ENCODE assay signal across 27 cellular contexts in the genomic region with DNA sequence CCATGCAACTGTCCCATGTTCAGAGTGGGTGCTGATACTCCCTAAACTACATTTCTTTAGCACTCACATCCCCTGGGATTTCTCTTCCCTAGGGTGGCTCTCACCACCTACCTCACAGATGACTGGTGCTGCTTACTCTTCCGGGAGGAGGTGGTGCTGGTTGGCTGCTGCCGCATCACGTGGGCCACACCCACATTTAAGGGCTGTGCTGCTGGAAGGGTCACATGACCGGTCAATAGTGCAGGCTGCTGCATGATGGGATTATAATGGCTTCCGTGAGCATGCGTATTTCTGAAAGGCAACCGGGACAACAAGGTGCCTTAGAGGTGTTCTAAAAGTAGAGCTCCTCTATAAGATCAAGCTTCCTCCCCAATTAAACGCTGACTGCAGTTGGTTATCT.
"Had no signal": no experiment of that assay in that cellular context is flagged by ENCODE, and none has a peak within 500 bp of the region (broad histone marks: within the 10 kb centered on the region; RNA-seq: fewer than 3 reads in every experiment).

No MANE protein-coding gene starts in this region.

- H3K4me1 ChIP-seq: gastrocnemius medialis, neural progenitor cell, right lobe of liver, uterus had no signal

- ATAC-seq: activated CD8-positive, alpha-beta memory T cell treated with anti-CD3 and anti-CD28 coated beads, Interleukin-2, amount 10 ng/mL, durations not matched to agents 7 days and 5 days; activated CD8-positive, alpha-beta T cell treated with anti-CD3 and anti-CD28 coated beads, Interleukin-2, amount 10 ng/mL, durations not matched to agents 7 days and 5 days; gastrocnemius medialis; naive thymus-derived CD4-positive, alpha-beta T cell; right lobe of liver; stimulated activated naive CD8-positive, alpha-beta T cell treated with anti-CD3 and anti-CD28 coated beads, Interleukin-15, Interleukin-2, amounts not matched to agents 100 U/mL and 50 U/mL, for 24 hours had no signal

- H3K36me3 ChIP-seq: uterus had no signal

- H3K9me3 ChIP-seq: gastrocnemius medialis, right lobe of liver, thoracic aorta, uterus had no signal

- H3K4me2 ChIP-seq: neural progenitor cell had no signal

- FAIRE-seq: bronchial epithelial cell, colon, endometrium had no signal

- H3K9ac ChIP-seq: neural progenitor cell had no signal

- H3K4me3 ChIP-seq: gastrocnemius medialis, neural progenitor cell, right lobe of liver, thoracic aorta, uterus had no signal

- DNase-seq: activated B cell treated with CpG ODN at 0.5 μM for 24 hours; activated CD8-positive, alpha-beta memory T cell treated with anti-CD3 and anti-CD28 coated beads, Interleukin-2, amount 10 ng/mL, durations not matched to agents 7 days and 5 days; activated CD8-positive, alpha-beta T cell treated with anti-CD3 and anti-CD28 coated beads, Interleukin-2, amount 10 ng/mL, durations not matched to agents 7 days and 5 days; activated effector memory CD4-positive, alpha-beta T cell treated with Interleukin-2 at 50 U/mL for 16 hours; activated naive CD4-positive, alpha-beta T cell treated with Interleukin-2 at 50 U/mL for 16 hours; anterior cingulate cortex; dermis blood vessel endothelial cell; effector CD8-positive, alpha-beta T cell; gastrocnemius medialis; glutamatergic neuron; islet precursor cell; mammary epithelial cell; naive thymus-derived CD4-positive, alpha-beta T cell; occipital lobe; posterior cingulate gyrus; stimulated activated CD4-positive, alpha-beta T cell treated with anti-CD3 and anti-CD28 coated beads, Interleukin-2, amount 100 ng/mL, for 48 hours; stimulated activated naive CD8-positive, alpha-beta T cell treated with anti-CD3 and anti-CD28 coated beads, Interleukin-15, Interleukin-2, amounts not matched to agents 100 U/mL and 50 U/mL, for 24 hours; T1000; trophoblast cell; uterus had no signal

- H2AFZ ChIP-seq: neural progenitor cell had no signal

- H3K27me3 ChIP-seq: gastrocnemius medialis, neural progenitor cell, right lobe of liver, uterus had no signal

- H3K27ac ChIP-seq: epithelial cell of prostate, gastrocnemius medialis, neural progenitor cell, right lobe of liver, thoracic aorta, uterus had no signal
